Comparison of ENCODE assay signal across 8 cellular contexts in the genomic region with DNA sequence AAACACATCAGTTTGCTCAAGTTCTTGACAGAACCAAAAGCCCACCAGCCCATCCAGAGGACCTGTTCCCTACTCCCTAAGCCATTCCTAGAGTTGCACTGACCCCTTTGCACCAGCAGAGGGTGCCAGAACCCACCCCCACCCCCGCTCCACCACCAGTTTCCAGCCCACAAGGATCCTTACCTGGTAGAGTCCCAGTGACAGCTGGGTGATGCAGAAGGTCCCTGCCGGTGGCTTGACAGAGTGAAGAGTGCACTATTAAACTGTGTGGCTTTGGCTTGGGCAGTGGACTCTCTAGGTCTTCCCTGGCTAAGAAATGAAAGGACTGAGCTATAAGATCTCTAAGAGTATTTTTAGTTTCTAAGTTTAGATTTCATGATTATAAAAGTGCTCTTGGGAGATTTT.
DNase-seq lines count a peak whose midpoint lies in the region; ATAC-seq lines count a peak whose summit lies in the region.

No MANE protein-coding gene starts in this region.

- no peaks in the 10 kb centered on the region for H3K27me3 ChIP-seq in SJSA1 (replicated peaks)

- no peaks in the 10 kb centered on the region for H3K9me3 ChIP-seq in SJSA1 (replicated peaks)

- H3K4me3 ChIP-seq in SJSA1, result no peak overlapping the region

- in situ Hi-C loops in G401 (cut with HindIII; ENCODE audit: low sequenced_read_pairs), result no loop called here

- no peaks in the 10 kb centered on the region for H3K4me1 ChIP-seq in SJSA1 (replicated peaks)

- ATAC-seq in GM19452 (IDR thresholded peaks at IDR 0.05; ENCODE audit: unreplicated experiment), result no peak
- no peak for ATAC-seq in HG03196 (IDR thresholded peaks at IDR 0.05; ENCODE audit: unreplicated experiment)

- no peak overlapping the region for H3K27ac ChIP-seq in SJSA1

- intact Hi-C loops in head of caudate nucleus (cut with DNase I), result loop anchor here (10.0 kb wide), 1 partner anchor 63 kb away; no protein-coding TSS in a partner anchor

- H3K36me3 ChIP-seq in SJSA1, result no peaks in the 10 kb centered on the region

- DNase-seq in G401 (ENCODE audit: low spot score), result peak; percentile 76
- DNase-seq in Kasumi-1 (lab: John Stamatoyannopoulos, UW), result peak; percentile 32 to 53
- peak; percentile 56 to 62 for DNase-seq in SJSA1 (ENCODE audit: low read depth in 1 of 2, low spot score in 2 of 2)
- peak in 3 of 4 experiments; percentile 3 to 45 (median 8) for DNase-seq in activated naive CD4-positive, alpha-beta T cell (lab: John Stamatoyannopoulos, UW)
- DNase-seq in head of caudate nucleus, result peak in 41 of 42 donors; percentile 14 to 84 (median 58)
- DNase-seq in putamen (ENCODE audit: low spot score), result peak; percentile 42

Comparison
In these comparisons a context has a peak if more than half of its experiments do, and no peak if none do; other contexts are left out.
1. DNase-seq: peak in every context shown above with its lines; median percentile 76 in G401; 59 in SJSA1; 58 in head of caudate nucleus; 42 in Kasumi-1; 42 in putamen; 8 in activated naive CD4-positive, alpha-beta T cell.